19 cellular contexts compared by ENCODE assay signal in the genomic region with DNA sequence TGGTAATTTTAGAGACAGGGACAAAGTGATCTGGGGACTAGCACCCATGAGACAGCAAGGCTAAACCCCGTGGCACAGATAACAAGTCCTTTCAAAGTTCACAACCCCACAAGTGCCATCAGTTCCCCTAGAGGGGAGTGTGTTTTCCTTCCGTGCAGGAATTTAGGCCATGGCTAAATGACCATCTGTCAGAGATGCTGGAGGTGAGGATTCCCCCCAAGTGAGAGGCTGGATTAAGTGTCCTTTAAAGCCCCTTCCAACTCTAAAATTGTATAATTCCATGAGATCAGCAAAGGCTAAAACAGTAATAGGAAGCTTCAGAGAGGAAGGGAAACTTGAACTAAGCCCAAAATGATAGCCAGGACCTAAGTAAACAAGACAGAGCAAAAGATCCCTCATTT. TPM values are rescaled to one million over a fixed set of nuclear protein-coding genes. Genes with fewer than 3 reads are reported as not detected.
DNase-seq lines count a peak whose midpoint lies in the region; ATAC-seq and TF ChIP-seq lines count a peak whose summit lies in the region.
"Had no signal": no experiment of that assay in that cellular context is flagged by ENCODE, and none has a peak within 500 bp of the region (broad histone marks: within the 10 kb centered on the region; RNA-seq: fewer than 3 reads in every experiment).

No MANE protein-coding gene starts in this region.

- peaks cover 40% of the 10 kb centered on the region for H3K4me1 Mint-ChIP-seq in CD14-positive monocyte
- peaks cover 31% of the 10 kb centered on the region for H3K4me1 Mint-ChIP-seq in nephron progenitor cell

- intact Hi-C loops in CD14-positive monocyte (cut with micrococcal nuclease) (no loop called here), esophagus squamous epithelium (cut with DNase I) (no loop called here), head of caudate nucleus (cut with DNase I) (no loop called here), left lung (cut with DNase I) (no loop called here)

- H3K27me3 ChIP-seq in esophagus squamous epithelium (no peaks in the 10 kb centered on the region), left lung (no peaks in the 10 kb centered on the region), hepatocyte (no peaks in the 10 kb centered on the region)
- H3K27me3 ChIP-seq: body of pancreas, gastroesophageal sphincter, vagina had no signal

- TF ChIP-seq POLR2A in esophagus squamous epithelium (IDR thresholded peaks at IDR 0.05) = no peak

- H3K27me3 Mint-ChIP-seq in CD14-positive monocyte (ENCODE audit: low read depth in 3 of 3) = peaks cover 0 to 2% (median 0%) of the 10 kb centered on the region in 3 donors
- peaks cover 3% of the 10 kb centered on the region for H3K27me3 Mint-ChIP-seq in nephron progenitor cell (ENCODE audit: low read depth, poor library complexity)
- H3K27me3 Mint-ChIP-seq: activated naive CD8-positive, alpha-beta T cell; CD4-positive, alpha-beta T cell had no signal

- H3K9me3 Mint-ChIP-seq in CD14-positive monocyte (peaks cover 0 to 2% (median 0%) of the 10 kb centered on the region in 7 donors), nephron progenitor cell (peaks cover 4% of the 10 kb centered on the region)
- H3K9me3 Mint-ChIP-seq: CD4-positive, alpha-beta T cell had no signal

- H3K27ac ChIP-seq in esophagus squamous epithelium (peak overlapping the region in 3 of 4 donors; percentile 19 to 36 (median 19)), left lung (no peak overlapping the region), hepatocyte (no peak overlapping the region)
- H3K27ac ChIP-seq: body of pancreas, gastroesophageal sphincter, vagina had no signal

- WGBS in esophagus squamous epithelium, 2 donors = 38 to 78% methylated on average over 1 of the region's 2 CpGs
- WGBS in hepatocyte (ENCODE audit: low lambda C conversion rate, missing lambda C conversion rate) = 64% methylated on average over 2 of the region's 2 CpGs

- peak overlapping the region in 4 of 7 donors; percentile 37 to 90 (median 54) for H3K27ac Mint-ChIP-seq in CD14-positive monocyte
- H3K27ac Mint-ChIP-seq in nephron progenitor cell = peak overlapping the region; percentile 81
- H3K27ac Mint-ChIP-seq: activated naive CD8-positive, alpha-beta T cell; CD4-positive, alpha-beta T cell had no signal

- TF ChIP-seq CTCF in CD14-positive monocyte (IDR thresholded peaks at IDR 0.05) = no peak
- TF ChIP-seq CTCF in esophagus squamous epithelium (IDR thresholded peaks at IDR 0.05) = no peak
- no peak for TF ChIP-seq CTCF in nephron progenitor cell (IDR thresholded peaks at IDR 0.05)
- no peak for TF ChIP-seq CTCF in left lung (IDR thresholded peaks at IDR 0.05)
- TF ChIP-seq CTCF in hepatocyte (IDR thresholded peaks at IDR 0.05; ENCODE audit: poor library complexity) = no peak

- DNase-seq in CD14-positive monocyte (ENCODE audit: low spot score) = no peak
- DNase-seq in NCI-H82 treated with DMSO at 0.1 percent for 48 hours (lab: John Stamatoyannopoulos, UW; ENCODE audit: unreplicated experiment) = peak; percentile 92
- DNase-seq in esophagus squamous epithelium (lab: John Stamatoyannopoulos, UW) = no peak
- no peak for DNase-seq in nephron progenitor cell
- DNase-seq in head of caudate nucleus = no peak
- DNase-seq in left lung = no peak
- DNase-seq in hepatocyte (ENCODE audit: low spot score) = no peak
- DNase-seq: body of pancreas; CD4-positive, alpha-beta T cell; NCI-H146; SK-N-SH; small intestine; stimulated activated CD4-positive, alpha-beta T cell treated with anti-CD3 and anti-CD28 coated beads, Interleukin-2, amount 100 ng/mL, for 48 hours had no signal

- no peak for ATAC-seq in left lung
- no peak for ATAC-seq in HG03039 (IDR thresholded peaks at IDR 0.05; ENCODE audit: unreplicated experiment)
- ATAC-seq: activated CD4-positive, CD25-positive, alpha-beta regulatory T cell treated with anti-CD3 and anti-CD28 coated beads, Interleukin-2, amount 50 U/mL, for 24 hours; body of pancreas; gastroesophageal sphincter; HCT116 had no signal

- H3K4me3 ChIP-seq in esophagus squamous epithelium = no peak overlapping the region
- H3K4me3 ChIP-seq in left lung = no peak overlapping the region
- no peak overlapping the region for H3K4me3 ChIP-seq in hepatocyte
- H3K4me3 ChIP-seq: body of pancreas, gastroesophageal sphincter, vagina had no signal

- peaks cover 78% of the 10 kb centered on the region for H3K79me2 ChIP-seq in hepatocyte

- H3K36me3 Mint-ChIP-seq in CD14-positive monocyte (peaks cover 51 to 72% of the 10 kb centered on the region in 2 donors), nephron progenitor cell (ENCODE audit: low read depth) (peaks cover 60% of the 10 kb centered on the region)

- H3K4me3 Mint-ChIP-seq in CD14-positive monocyte = no peak overlapping the region
- no peak overlapping the region for H3K4me3 Mint-ChIP-seq in nephron progenitor cell
- H3K4me3 Mint-ChIP-seq: activated naive CD8-positive, alpha-beta T cell; CD4-positive, alpha-beta T cell had no signal

- H3K9me3 ChIP-seq in esophagus squamous epithelium (no peaks in the 10 kb centered on the region), left lung (no peaks in the 10 kb centered on the region), hepatocyte (ENCODE audit: low read depth) (no peaks in the 10 kb centered on the region)
- H3K9me3 ChIP-seq: body of pancreas, gastroesophageal sphincter, SK-N-SH, vagina had no signal

- peaks cover 0 to 27% (median 3%) of the 10 kb centered on the region in 3 donors for H3K4me1 ChIP-seq in esophagus squamous epithelium
- peaks cover 0 to 10% of the 10 kb centered on the region in 2 donors for H3K4me1 ChIP-seq in left lung
- no peaks in the 10 kb centered on the region for H3K4me1 ChIP-seq in hepatocyte (ENCODE audit: insufficient read depth)

- no peak overlapping the region for H2AFZ ChIP-seq in hepatocyte

- H3K36me3 ChIP-seq in esophagus squamous epithelium (peaks cover 0 to 60% (median 0%) of the 10 kb centered on the region in 3 donors), left lung (peaks cover 0 to 59% of the 10 kb centered on the region in 2 donors), hepatocyte (replicated peaks; ENCODE audit: insufficient read depth, low read depth) (peaks cover 4% of the 10 kb centered on the region)

- H3K9me2 ChIP-seq in hepatocyte (replicated peaks; ENCODE audit: insufficient read depth) = no peaks in the 10 kb centered on the region
- H3K9me2 ChIP-seq: SK-N-SH had no signal

- H3K4me2 ChIP-seq in hepatocyte = no peak overlapping the region
- H3K4me2 ChIP-seq: SK-N-SH had no signal

- peaks cover 7% of the 10 kb centered on the region for H4K20me1 ChIP-seq in hepatocyte (ENCODE audit: insufficient read depth, poor library complexity, severe bottlenecking)

RNA-seq across cellular contexts. Expression of a gene that starts 8.7 kb away (rescaled TPM):
- polyA plus RNA-seq in CD14-positive monocyte (1 to 10 TPM; 6.9 to 8.7 TPM), hepatocyte (14.5 and 19.4 TPM in 2 replicates)
- total RNA-seq in esophagus squamous epithelium (10 to 100 TPM in 3 of 4 donors, 1 to 10 TPM in 1; 9.2 to 34.9 (median 26.4) TPM), left lung (10 to 100 TPM; 47.5 to 53.2 TPM), hepatocyte (44.0 and 45.2 TPM in 2 replicates)

Comparison
In these comparisons a context has a peak if more than half of its experiments do, and no peak if none do; other contexts are left out.
1. H3K27ac ChIP-seq: peak in esophagus squamous epithelium (3 of 4); none in left lung (0 of 2) and hepatocyte (single experiment).